Comparison of ENCODE assay signal across 24 cellular contexts in genomic region chr2:138101718-138102117, GRCh38.
"Had no signal": no experiment of that assay in that cellular context is flagged by ENCODE, and none has a peak within 500 bp of the region (broad histone marks: within the 10 kb centered on the region; RNA-seq: fewer than 3 reads in every experiment).

No MANE protein-coding gene starts in this region.

- H3K27me3 ChIP-seq: stomach, suprapubic skin, testis, thyroid gland, tibial artery, tibial nerve, transverse colon, upper lobe of left lung, upper lobe of right lung, uterus, vagina had no signal

- H3K36me3 ChIP-seq: stomach, suprapubic skin, thoracic aorta, thyroid gland, tibial artery, tibial nerve, transverse colon, upper lobe of left lung, upper lobe of right lung, uterus, vagina had no signal

- H3K27ac ChIP-seq: stomach, suprapubic skin, testis, thoracic aorta, thyroid gland, tibial artery, tibial nerve, transverse colon, upper lobe of left lung, upper lobe of right lung, uterus, vagina had no signal

- H3K9me3 ChIP-seq: stomach, suprapubic skin, testis, thoracic aorta, thyroid gland, tibial artery, tibial nerve, transverse colon, upper lobe of left lung, upper lobe of right lung, uterus, vagina had no signal

- H3K4me3 ChIP-seq: stomach, suprapubic skin, testis, thoracic aorta, thyroid gland, tibial artery, tibial nerve, transverse colon, upper lobe of left lung, upper lobe of right lung, uterus, vagina had no signal

- DNase-seq: stimulated activated CD4-positive, alpha-beta T cell treated with anti-CD3 and anti-CD28 coated beads, Interleukin-2, amount 100 ng/mL, for 48 hours; stimulated activated CD4-positive, alpha-beta T cell treated with anti-CD3 and anti-CD28 coated beads, Interleukin-4, amount 100 ng/mL, for 1 hour; stimulated activated CD4-positive, alpha-beta T cell treated with anti-CD3 and anti-CD28 coated beads, Interleukin-4, amount 100 ng/mL, for 24 hours; stimulated activated CD4-positive, alpha-beta T cell treated with anti-CD3 and anti-CD28 coated beads, Interleukin-4, amount 100 ng/mL, for 4 hours; stimulated activated CD8-positive, alpha-beta memory T cell treated with anti-CD3 and anti-CD28 coated beads, Interleukin-4, amount 100 ng/mL, for 48 hours; stimulated activated naive B cell treated with anti-CD40 and anti-IgM and Interleukin-4, amounts not matched to agents 10 μg/mL and 1 μg/mL and 100 μg/mL, for 72 hours; stimulated activated naive CD4-positive, alpha-beta T cell; stimulated activated naive CD4-positive, alpha-beta T cell treated with Interleukin-2 at 50 U/mL for 16 hours; stimulated activated naive CD8-positive, alpha-beta T cell treated with anti-CD3 and anti-CD28 coated beads, Interleukin-15, amount 100 ng/mL, for 72 hours; stimulated activated naive CD8-positive, alpha-beta T cell treated with anti-CD3 and anti-CD28 coated beads, Interleukin-15, Interleukin-2, amounts not matched to agents 100 U/mL and 50 U/mL, for 24 hours; stomach; substantia nigra; testis; thyroid gland; tibial artery; transverse colon; trophoblast cell; upper lobe of left lung; upper lobe of right lung; uterus had no signal

- H3K4me1 ChIP-seq: stomach, suprapubic skin, testis, thyroid gland, tibial nerve, transverse colon, upper lobe of left lung, upper lobe of right lung, uterus, vagina had no signal
